Comparison of ENCODE assay signal across 13 cellular contexts in genomic region chr6:37323568-37323967, GRCh38. TPM values are rescaled to one million over a fixed set of nuclear protein-coding genes. Genes with fewer than 3 reads are reported as not detected.
A peak's percentile ranks its signal among the peaks of the same experiment; 100 is the strongest.
DNase-seq lines count a peak whose midpoint lies in the region; ATAC-seq and TF ChIP-seq lines count a peak whose summit lies in the region.
"Had no signal": no experiment of that assay in that cellular context is flagged by ENCODE, and none has a peak within 500 bp of the region (broad histone marks: within the 10 kb centered on the region; RNA-seq: fewer than 3 reads in every experiment).

No MANE protein-coding gene starts in this region.

- H3K27me3 ChIP-seq in transverse colon, result no peaks in the 10 kb centered on the region
- H3K27me3 ChIP-seq: dorsolateral prefrontal cortex had no signal

- no peak overlapping the region for H3K4me3 Mint-ChIP-seq in activated T-helper 17 cell treated with anti-CD3 and anti-CD28 coated beads, Interleukin-2, amount 50 U/mL, for 72 hours
- H3K4me3 Mint-ChIP-seq in glutamatergic neuron (ENCODE audit: unreplicated experiment), result no peak overlapping the region
- H3K4me3 Mint-ChIP-seq: activated B cell treated with CpG ODN at 0.5 μM for 24 hours; naive B cell; stimulated activated effector memory CD8-positive, alpha-beta T cell treated with anti-CD3 and anti-CD28 coated beads, Interleukin-12 subunit alpha, Interleukin-12 subunit beta, amount 100 ng/mL, for 72 hours had no signal

- H3K36me3 Mint-ChIP-seq in activated T-helper 17 cell treated with anti-CD3 and anti-CD28 coated beads, Interleukin-2, amount 50 U/mL, for 72 hours (ENCODE audit: low read depth), result peaks cover 25% of the 10 kb centered on the region
- H3K36me3 Mint-ChIP-seq in glutamatergic neuron (ENCODE audit: unreplicated experiment), result no peaks in the 10 kb centered on the region

- in situ Hi-C loops in transverse colon (cut with MboI; ENCODE audit: low pct_ligation_motif_present in 1 of 4, low pct_unique_long_range_greater_than_20kb in 1 of 4, low sequenced_read_pairs in 3 of 4), result no loop called here

- H3K27me3 Mint-ChIP-seq in activated T-helper 17 cell treated with anti-CD3 and anti-CD28 coated beads, Interleukin-2, amount 50 U/mL, for 72 hours, result no peaks in the 10 kb centered on the region
- peaks cover 2% of the 10 kb centered on the region for H3K27me3 Mint-ChIP-seq in glutamatergic neuron (ENCODE audit: unreplicated experiment)
- H3K27me3 Mint-ChIP-seq: activated B cell treated with CpG ODN at 0.5 μM for 24 hours, naive B cell had no signal

- no peak for TF ChIP-seq EP300 in transverse colon (IDR thresholded peaks at IDR 0.05; ENCODE audit: low read depth)

- peaks cover 0 to 3% (median 0%) of the 10 kb centered on the region in 4 donors for H3K36me3 ChIP-seq in transverse colon

- whole genome bisulfite sequencing in transverse colon (ENCODE audit: low coverage in 1 of 2), 2 donors, result 30 to 31% methylated on average over 2 to 3 of the region's 3 CpGs

- H3K4me1 Mint-ChIP-seq in activated T-helper 17 cell treated with anti-CD3 and anti-CD28 coated beads, Interleukin-2, amount 50 U/mL, for 72 hours, result peaks cover 5% of the 10 kb centered on the region
- H3K4me1 Mint-ChIP-seq in glutamatergic neuron (ENCODE audit: low read depth, unreplicated experiment), result peaks cover 23% of the 10 kb centered on the region

- H3K4me3 ChIP-seq in transverse colon, result no peak overlapping the region
- H3K4me3 ChIP-seq: dorsolateral prefrontal cortex had no signal

- H3K9me3 ChIP-seq in transverse colon, result no peaks in the 10 kb centered on the region

- intact Hi-C loops in transverse colon (cut with DNase I; ENCODE audit: low total_unique reads), result loop anchor here (10.0 kb wide), 2 partner anchors 241 to 371 kb away; partner anchors contain the start of gene MDGA1

- peak overlapping the region; percentile 60 for H3K27ac Mint-ChIP-seq in activated T-helper 17 cell treated with anti-CD3 and anti-CD28 coated beads, Interleukin-2, amount 50 U/mL, for 72 hours
- no peak overlapping the region for H3K27ac Mint-ChIP-seq in glutamatergic neuron (ENCODE audit: unreplicated experiment)
- H3K27ac Mint-ChIP-seq: activated B cell treated with CpG ODN at 0.5 μM for 24 hours had no signal

- no peak for TF ChIP-seq CTCF in glutamatergic neuron (IDR thresholded peaks at IDR 0.05; ENCODE audit: partially characterized antibody, unreplicated experiment)
- TF ChIP-seq CTCF in transverse colon (IDR thresholded peaks at IDR 0.05), result no peak

- no peak for TF ChIP-seq POLR2A in transverse colon (IDR thresholded peaks at IDR 0.05)

- H3K9me3 Mint-ChIP-seq in activated T-helper 17 cell treated with anti-CD3 and anti-CD28 coated beads, Interleukin-2, amount 50 U/mL, for 72 hours, result no peaks in the 10 kb centered on the region
- H3K9me3 Mint-ChIP-seq in glutamatergic neuron (ENCODE audit: unreplicated experiment), result peaks cover 2% of the 10 kb centered on the region
- H3K9me3 Mint-ChIP-seq: activated B cell treated with CpG ODN at 0.5 μM for 24 hours; naive B cell; stimulated activated effector memory CD8-positive, alpha-beta T cell treated with anti-CD3 and anti-CD28 coated beads, Interleukin-12 subunit alpha, Interleukin-12 subunit beta, amount 100 ng/mL, for 72 hours had no signal

- ATAC-seq in activated T-helper 17 cell treated with anti-CD3 and anti-CD28 coated beads, Interleukin-2, amount 50 U/mL, for 72 hours (replicated peaks), result no peak
- ATAC-seq in left lobe of liver (peak; percentile 40), HG02938 (IDR thresholded peaks at IDR 0.05; ENCODE audit: unreplicated experiment) (no peak)

- H3K27ac ChIP-seq in transverse colon, result peak overlapping the region in 2 of 4 donors; percentile 4 to 26

- DNase-seq in D341Med (ENCODE audit: low spot score), result peak; percentile 50
- DNase-seq in M059J (ENCODE audit: low read depth), result peak; percentile 28
- DNase-seq in left lobe of liver (ENCODE audit: low spot score), result no peak
- no peak for DNase-seq in SK-N-DZ (ENCODE audit: low spot score)
- DNase-seq in glutamatergic neuron, result no peak
- DNase-seq in transverse colon, result no peak
- DNase-seq: activated B cell treated with CpG ODN at 0.5 μM for 24 hours, dorsolateral prefrontal cortex, naive B cell, NCI-H146 had no signal

- peaks cover 7 to 21% (median 8%) of the 10 kb centered on the region in 4 donors for H3K4me1 ChIP-seq in transverse colon

RNA-seq across cellular contexts. Expression of gene RNF8, which starts 30.2 kb away (rescaled TPM):
- 48.7 and 58.4 TPM in 2 replicates for total RNA-seq in M059J (2014; rRNA removed; shearing (Covaris generic))
- total RNA-seq in activated T-helper 17 cell treated with anti-CD3 and anti-CD28 coated beads, Interleukin-2, amount 50 U/mL, for 72 hours, result 10 to 100 TPM; 23.0 to 30.3 TPM
- total RNA-seq in left lobe of liver (4.9 TPM), glutamatergic neuron (ENCODE audit: unreplicated experiment) (21.0 TPM), transverse colon (10 to 100 TPM in 2 of 4 donors, 1 to 10 TPM in 2; 2.2 to 12.9 (median 9.0) TPM)
- 31.7 and 33.7 TPM in 2 replicates for polyA plus RNA-seq in SK-N-DZ (2014; cell fraction: cytosol; rRNA removed)
- polyA plus RNA-seq in SK-N-DZ (2014; cell fraction: nucleus; rRNA removed), result 22.5 and 24.1 TPM in 2 replicates

Comparison
In these comparisons a context has a peak if more than half of its experiments do, and no peak if none do; other contexts are left out.
1. DNase-seq: peak in D341Med (single experiment) and M059J (single experiment); none in left lobe of liver (single experiment), SK-N-DZ (single experiment), glutamatergic neuron (single experiment) and transverse colon (single experiment).